In the genomic region with DNA sequence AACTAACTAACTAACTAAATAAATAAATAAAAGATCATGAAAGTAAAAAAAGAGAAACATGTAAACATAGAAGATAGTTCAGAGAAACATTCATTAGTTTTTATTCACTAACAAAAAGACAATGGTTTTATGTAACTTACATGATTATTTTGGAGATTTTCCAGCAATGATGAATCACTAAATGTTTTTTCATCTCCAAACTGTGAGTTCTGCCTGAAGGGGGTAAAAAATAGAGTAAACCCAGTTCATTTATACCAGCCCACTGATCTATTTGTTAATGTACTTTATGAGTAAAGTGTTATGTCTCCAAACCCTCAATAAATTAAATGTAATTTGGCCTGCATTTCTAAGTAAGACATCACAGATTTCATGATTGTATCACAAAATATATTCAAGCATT, we compare ENCODE assay signal across 29 cellular contexts.
DNase-seq lines count a peak whose midpoint lies in the region; ATAC-seq and TF ChIP-seq lines count a peak whose summit lies in the region.
"Had no signal": no experiment of that assay in that cellular context is flagged by ENCODE, and none has a peak within 500 bp of the region (broad histone marks: within the 10 kb centered on the region; RNA-seq: fewer than 3 reads in every experiment).

No MANE protein-coding gene starts in this region.

- no peaks in the 10 kb centered on the region for H3K36me3 Mint-ChIP-seq in MCF 10A (ENCODE audit: insufficient read depth, unreplicated experiment)

- no peaks in the 10 kb centered on the region for H3K9me3 ChIP-seq in breast epithelium
- H3K9me3 ChIP-seq in testis: no peaks in the 10 kb centered on the region
- H3K9me3 ChIP-seq: left ventricle myocardium inferior, prostate gland, thyroid gland had no signal

- H3K4me3 ChIP-seq in breast epithelium (no peak overlapping the region), cardiac fibroblast (replicated peaks in 1 of 2; ENCODE audit: low read depth in 2 of 2, low read length in 2 of 2) (no peak overlapping the region), foreskin fibroblast (ENCODE audit: low read depth in 1 of 2, low read length in 2 of 2) (no peak overlapping the region), testis (no peak overlapping the region)
- H3K4me3 ChIP-seq: left ventricle myocardium inferior, prostate gland, thyroid gland had no signal

- peaks cover 17% of the 10 kb centered on the region for H3K27me3 Mint-ChIP-seq in MCF 10A (ENCODE audit: insufficient read depth, unreplicated experiment)
- H3K27me3 Mint-ChIP-seq: activated CD4-positive, alpha-beta T cell treated with anti-CD3 and anti-CD28 coated beads for 36 hours; activated naive CD8-positive, alpha-beta T cell treated with anti-CD3 and anti-CD28 coated beads, Interleukin-2, amount 10 ng/mL, durations not matched to agents 7 days and 5 days; CD4-positive, alpha-beta T cell; naive B cell had no signal

- TF ChIP-seq POLR2A in breast epithelium (IDR thresholded peaks at IDR 0.05): no peak
- no peak for TF ChIP-seq POLR2A in testis (IDR thresholded peaks at IDR 0.05)

- H3K27me3 ChIP-seq in breast epithelium: no peaks in the 10 kb centered on the region
- no peaks in the 10 kb centered on the region for H3K27me3 ChIP-seq in testis
- H3K27me3 ChIP-seq: thyroid gland had no signal

- no peak overlapping the region for H3K4me3 Mint-ChIP-seq in MCF 10A (ENCODE audit: unreplicated experiment)
- H3K4me3 Mint-ChIP-seq: activated CD4-positive, alpha-beta T cell treated with anti-CD3 and anti-CD28 coated beads for 36 hours; activated CD8-positive, alpha-beta T cell treated with anti-CD3 and anti-CD28 coated beads, Interleukin-2, amount 10 ng/mL, durations not matched to agents 7 days and 5 days; activated naive CD8-positive, alpha-beta T cell treated with anti-CD3 and anti-CD28 coated beads, Interleukin-2, amount 10 ng/mL, durations not matched to agents 7 days and 5 days; CD4-positive, alpha-beta T cell; immature natural killer cell; mesothelial cell of epicardium; naive B cell; T-helper 1 cell treated with Interleukin-12 subunit alpha and Interleukin-12 subunit beta and Interleukin-4 antibody, amounts not matched to agents 30 μg/mL and 1 μg/mL, for 36 hours had no signal

- H3K27ac ChIP-seq in breast epithelium (no peak overlapping the region), testis (no peak overlapping the region)
- H3K27ac ChIP-seq: left ventricle myocardium inferior, prostate gland, thyroid gland had no signal

- H3K27ac Mint-ChIP-seq in MCF 10A (ENCODE audit: low read depth, unreplicated experiment): no peak overlapping the region
- H3K27ac Mint-ChIP-seq: activated CD4-positive, alpha-beta T cell treated with anti-CD3 and anti-CD28 coated beads for 36 hours; activated CD8-positive, alpha-beta T cell treated with anti-CD3 and anti-CD28 coated beads, Interleukin-2, amount 10 ng/mL, durations not matched to agents 7 days and 5 days; activated naive CD8-positive, alpha-beta T cell treated with anti-CD3 and anti-CD28 coated beads, Interleukin-2, amount 10 ng/mL, durations not matched to agents 7 days and 5 days; CD4-positive, alpha-beta T cell; immature natural killer cell; mesothelial cell of epicardium; naive B cell; T-helper 1 cell treated with Interleukin-12 subunit alpha and Interleukin-12 subunit beta and Interleukin-4 antibody, amounts not matched to agents 30 μg/mL and 1 μg/mL, for 36 hours had no signal

- TF ChIP-seq CTCF in MCF 10A (IDR thresholded peaks at IDR 0.05; ENCODE audit: unreplicated experiment) (no peak), breast epithelium (IDR thresholded peaks at IDR 0.05) (no peak), cardiac fibroblast (IDR thresholded peaks at IDR 0.05; ENCODE audit: low read depth, low read length) (no peak), foreskin fibroblast (IDR thresholded peaks at IDR 0.05; ENCODE audit: low read depth, low read length) (no peak), testis (IDR thresholded peaks at IDR 0.05) (no peak)

- no peak for ATAC-seq in GM18873 (IDR thresholded peaks at IDR 0.05; ENCODE audit: low FRiP score, unreplicated experiment)
- no peak for ATAC-seq in GM18861 (IDR thresholded peaks at IDR 0.05; ENCODE audit: unreplicated experiment)
- ATAC-seq: activated CD4-positive, alpha-beta T cell treated with anti-CD3 and anti-CD28 coated beads for 36 hours; activated CD8-positive, alpha-beta T cell treated with anti-CD3 and anti-CD28 coated beads, Interleukin-2, amount 10 ng/mL, durations not matched to agents 7 days and 5 days; stimulated activated naive CD8-positive, alpha-beta T cell treated with anti-CD3 and anti-CD28 coated beads, Interleukin-15, Interleukin-2, amounts not matched to agents 100 U/mL and 50 U/mL, for 24 hours had no signal

- intact Hi-C loops in MCF 10A (cut with micrococcal nuclease) (no loop called here), breast epithelium (cut with DNase I; ENCODE audit: low total_unique reads) (no loop called here), testis (cut with DNase I; ENCODE audit: low total_unique reads) (no loop called here)

- H3K9me3 Mint-ChIP-seq in MCF 10A (ENCODE audit: unreplicated experiment): no peaks in the 10 kb centered on the region
- H3K9me3 Mint-ChIP-seq: activated naive CD8-positive, alpha-beta T cell treated with anti-CD3 and anti-CD28 coated beads, Interleukin-2, amount 10 ng/mL, durations not matched to agents 7 days and 5 days; CD4-positive, alpha-beta T cell; immature natural killer cell; naive B cell; T-helper 1 cell treated with Interleukin-12 subunit alpha and Interleukin-12 subunit beta and Interleukin-4 antibody, amounts not matched to agents 30 μg/mL and 1 μg/mL, for 36 hours had no signal

- CTCF ChIA-PET in MCF 10A (lab: Yijun Ruan, JAX): interaction anchor here (0.9 kb wide), 1 partner anchor 289 kb away, joined by 4 read pairs; no protein-coding TSS in a partner anchor

- H3K36me3 ChIP-seq in breast epithelium (no peaks in the 10 kb centered on the region), testis (ENCODE audit: low read depth, missing control alignments) (no peaks in the 10 kb centered on the region)
- H3K36me3 ChIP-seq: prostate gland had no signal

- peak; percentile 77 for DNase-seq in MCF 10A (ENCODE audit: unreplicated experiment)
- no peak for DNase-seq in breast epithelium (ENCODE audit: low spot score in 2 of 2)
- peak; percentile 37 to 41 for DNase-seq in cardiac fibroblast (ENCODE audit: low read depth in 2 of 2)
- peak; percentile 0 to 25 for DNase-seq in foreskin fibroblast
- DNase-seq in activated CD4-positive, alpha-beta T cell treated with anti-CD3 and anti-CD28 coated beads for 1 hour: no peak
- DNase-seq in testis: no peak
- DNase-seq: 8988T; activated CD4-positive, alpha-beta T cell treated with anti-CD3 and anti-CD28 coated beads for 36 hours; activated CD8-positive, alpha-beta T cell treated with anti-CD3 and anti-CD28 coated beads, Interleukin-2, amount 10 ng/mL, durations not matched to agents 7 days and 5 days; activated gamma-delta T cell; activated naive CD8-positive, alpha-beta T cell treated with anti-CD3 and anti-CD28 coated beads, Interleukin-2, amount 10 ng/mL, durations not matched to agents 7 days and 5 days; AML-193; CD4-positive, alpha-beta T cell; cerebellar nuclear complex; hypothalamus; immature natural killer cell; IMR-90; left ventricle myocardium inferior; naive B cell; NCI-H1092 treated with DMSO at 0.1 percent for 48 hours; NCI-H187 treated with DMSO at 0.1 percent for 48 hours; stimulated activated CD4-positive, alpha-beta T cell treated with anti-CD3 and anti-CD28 coated beads, Interleukin-15, amount 100 ng/mL, for 24 hours; stimulated activated naive CD8-positive, alpha-beta T cell treated with anti-CD3 and anti-CD28 coated beads, Interleukin-15, Interleukin-2, amounts not matched to agents 100 U/mL and 50 U/mL, for 24 hours; thyroid gland had no signal

- H3K4me1 ChIP-seq in breast epithelium: no peaks in the 10 kb centered on the region
- no peaks in the 10 kb centered on the region for H3K4me1 ChIP-seq in testis
- H3K4me1 ChIP-seq: left ventricle myocardium inferior, prostate gland had no signal

- peaks cover 20% of the 10 kb centered on the region for H3K4me1 Mint-ChIP-seq in MCF 10A (ENCODE audit: insufficient read depth, unreplicated experiment)
- H3K4me1 Mint-ChIP-seq: activated CD4-positive, alpha-beta T cell treated with anti-CD3 and anti-CD28 coated beads for 36 hours; activated naive CD8-positive, alpha-beta T cell treated with anti-CD3 and anti-CD28 coated beads, Interleukin-2, amount 10 ng/mL, durations not matched to agents 7 days and 5 days; immature natural killer cell had no signal

- POLR2A ChIA-PET in MCF 10A (lab: Yijun Ruan, JAX): no interaction called here

- BruUV-seq in MCF 10A (replicated peaks; lab: Mats Ljungman, UMichigan): no TSS peak

Comparison
In these comparisons a context has a peak if more than half of its experiments do, and no peak if none do; other contexts are left out.
1. DNase-seq: peak in MCF 10A (single experiment), cardiac fibroblast (2 of 2) and foreskin fibroblast (2 of 2); none in breast epithelium (0 of 2), activated CD4-positive, alpha-beta T cell treated with anti-CD3 and anti-CD28 coated beads for 1 hour (single experiment) and testis (single experiment).